ENCODE assay signal across 9 cellular contexts in the genomic region with DNA sequence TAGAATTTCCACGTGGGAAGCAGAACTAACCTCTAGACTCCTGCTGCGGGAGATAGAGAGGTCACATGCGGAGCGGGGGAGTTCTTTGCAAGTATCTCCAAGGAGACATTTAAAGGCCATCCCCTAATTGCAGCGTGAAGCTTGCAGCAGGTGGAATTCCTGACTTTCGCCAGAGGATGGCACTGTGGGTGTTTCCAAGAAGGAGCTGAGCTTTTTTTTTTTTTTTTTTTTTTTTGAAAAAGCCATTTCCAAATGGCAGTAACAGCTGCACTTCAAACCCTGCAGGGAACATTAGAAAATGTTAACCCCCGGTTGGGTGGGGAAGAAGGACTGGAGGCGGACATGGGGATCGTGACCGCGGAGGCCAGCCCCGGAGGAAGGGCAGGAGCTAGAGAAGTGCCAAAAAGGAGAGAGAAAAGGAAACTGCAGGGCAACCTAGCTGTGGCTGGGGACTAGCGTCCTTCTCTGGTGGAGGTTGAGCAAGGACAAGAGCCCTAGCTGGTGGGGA.
A peak's percentile ranks its signal among the peaks of the same experiment; 100 is the strongest.
DNase-seq lines count a peak whose midpoint lies in the region; ATAC-seq and TF ChIP-seq lines count a peak whose summit lies in the region.
"Had no signal": no experiment of that assay in that cellular context is flagged by ENCODE, and none has a peak within 500 bp of the region (broad histone marks: within the 10 kb centered on the region; RNA-seq: fewer than 3 reads in every experiment).

No MANE protein-coding gene starts in this region.

- no CpG with 5 or more reads among the region's 13 CpGs for WGBS in H9 (ENCODE audit: extremely low coverage, insufficient read length, low lambda C conversion rate)
- 4% methylated on average over 13 of the region's 13 CpGs for WGBS in prostate gland

- H2BK120ac ChIP-seq in H9 (ENCODE audit: low read depth, low read length, poor library complexity, severe bottlenecking) = no peak overlapping the region

- H3K14ac ChIP-seq in H9 (ENCODE audit: insufficient read depth, low read length) = peak overlapping the region; percentile 78; the same call in 1 of the 2 replicates

- no peak overlapping the region for H2AK5ac ChIP-seq in H9 (ENCODE audit: insufficient read length, low read length)

- intact Hi-C loops in prostate gland (cut with DNase I) = no loop called here

- no peak overlapping the region for H4K5ac ChIP-seq in H9 (ENCODE audit: insufficient read length, low read depth, low read length)

- H3K4me3 Mint-ChIP-seq in H9 (peak overlapping the region; percentile 53 to 67), immature natural killer cell (no peak overlapping the region)
- H3K4me3 Mint-ChIP-seq in activated naive CD4-positive, alpha-beta T cell treated with anti-CD3 and anti-CD28 coated beads, Interleukin-2, amount 10 ng/mL, durations not matched to agents 7 days and 5 days = no peak overlapping the region
- H3K4me3 Mint-ChIP-seq: activated B cell treated with CpG ODN at 0.5 μM for 24 hours had no signal

- peaks cover 26% of the 10 kb centered on the region for H3K27me3 Mint-ChIP-seq in H9 (ENCODE audit: low read depth)
- H3K27me3 Mint-ChIP-seq in activated naive CD4-positive, alpha-beta T cell treated with anti-CD3 and anti-CD28 coated beads, Interleukin-2, amount 10 ng/mL, durations not matched to agents 7 days and 5 days = no peaks in the 10 kb centered on the region
- peaks cover 1 to 5% (median 1%) of the 10 kb centered on the region in 3 donors for H3K27me3 Mint-ChIP-seq in immature natural killer cell (ENCODE audit: low read depth in 3 of 3)

- H3K23me2 ChIP-seq in H9 (ENCODE audit: insufficient read length, low read depth, low read length, poor library complexity, severe bottlenecking) = peaks cover 3% of the 10 kb centered on the region

- H3K79me1 ChIP-seq in H9 (ENCODE audit: insufficient read depth, low read depth, low read length, poor library complexity, severe bottlenecking) = no peaks in the 10 kb centered on the region

- CTCF ChIA-PET in activated naive CD4-positive, alpha-beta T cell treated with anti-CD3 and anti-CD28 coated beads, Interleukin-2, amount 10 ng/mL, durations not matched to agents 7 days and 5 days (lab: Charles Lee) = no interaction called here

- H4K91ac ChIP-seq in H9 (ENCODE audit: insufficient read length, low read depth, low read length) = no peak overlapping the region

- TF ChIP-seq POLR2A in prostate gland (IDR thresholded peaks at IDR 0.05) = no peak

- no peaks in the 10 kb centered on the region for H4K20me1 ChIP-seq in H9 (ENCODE audit: control insufficient read depth, insufficient read depth, insufficient read length)

- no peaks in the 10 kb centered on the region for H3K36me3 ChIP-seq in cardiac muscle cell
- no peaks in the 10 kb centered on the region for H3K36me3 ChIP-seq in prostate gland

- no peak overlapping the region for H3K23ac ChIP-seq in H9 (ENCODE audit: insufficient read length, low read depth, low read length)

- H2BK12ac ChIP-seq in H9 (ENCODE audit: insufficient read length, low read depth, low read length) = no peak overlapping the region

- H3K9me3 ChIP-seq in H9 (ENCODE audit: control insufficient read depth, low read depth, low read length) = no peaks in the 10 kb centered on the region
- no peaks in the 10 kb centered on the region for H3K9me3 ChIP-seq in cardiac muscle cell (ENCODE audit: low read depth)
- H3K9me3 ChIP-seq in prostate gland = no peaks in the 10 kb centered on the region

- peak overlapping the region; percentile 15 for H3K18ac ChIP-seq in H9 (ENCODE audit: insufficient read length, low read depth, low read length)

- no peaks in the 10 kb centered on the region for H3K79me2 ChIP-seq in H9 (ENCODE audit: insufficient read depth, low read length)

- H3K27me3 ChIP-seq in H9 (ENCODE audit: insufficient read depth, low read length) (no peaks in the 10 kb centered on the region), cardiac muscle cell (no peaks in the 10 kb centered on the region), prostate gland (replicated peaks; ENCODE audit: insufficient read depth) (no peaks in the 10 kb centered on the region)

- H3K56ac ChIP-seq in H9 (ENCODE audit: insufficient read length, low read depth, low read length) = no peak overlapping the region

- TF ChIP-seq CTCF in H9 (conservative IDR thresholded peaks at IDR 0.05) (peak; percentile 87), cardiac muscle cell (IDR thresholded peaks at IDR 0.05; ENCODE audit: low read depth, low read length) (peak; percentile 70), prostate gland (IDR thresholded peaks at IDR 0.05) (peak; percentile 24 to 52 (median 38))

- H3K4me3 ChIP-seq in cardiac muscle cell = peak overlapping the region; percentile 5
- no peak overlapping the region for H3K4me3 ChIP-seq in prostate gland

- H3K36me3 Mint-ChIP-seq in H9 (ENCODE audit: insufficient read depth in 1 of 3, low read depth in 3 of 3) (no peaks in the 10 kb centered on the region), immature natural killer cell (no peaks in the 10 kb centered on the region)
- no peaks in the 10 kb centered on the region for H3K36me3 Mint-ChIP-seq in activated naive CD4-positive, alpha-beta T cell treated with anti-CD3 and anti-CD28 coated beads, Interleukin-2, amount 10 ng/mL, durations not matched to agents 7 days and 5 days

- H2BK20ac ChIP-seq in H9 (ENCODE audit: low read depth, low read length, poor library complexity, severe bottlenecking) = no peak overlapping the region

- DNase-seq in COLO668 (lab: John Stamatoyannopoulos, UW; ENCODE audit: unreplicated experiment) (peak; percentile 26), H9 (peak; percentile 83), NCI-H2196 treated with DMSO at 0.1 percent for 48 hours (lab: John Stamatoyannopoulos, UW; ENCODE audit: unreplicated experiment) (peak; percentile 28), cardiac muscle cell (ENCODE audit: low read depth in 1 of 2, low spot score in 1 of 2) (peak; percentile 76 to 81), prostate gland (ENCODE audit: low spot score) (peak; percentile 42), immature natural killer cell (no peak)
- DNase-seq in activated naive CD4-positive, alpha-beta T cell treated with anti-CD3 and anti-CD28 coated beads, Interleukin-2, amount 10 ng/mL, durations not matched to agents 7 days and 5 days = peak; percentile 44
- DNase-seq: activated B cell treated with CpG ODN at 0.5 μM for 24 hours had no signal

- H2BK5ac ChIP-seq in H9 (ENCODE audit: insufficient read length, low read length) = no peak overlapping the region

- H3K4ac ChIP-seq in H9 (ENCODE audit: low read depth, low read length) = no peak overlapping the region

- peak overlapping the region in 1 of 3 experiments; percentile 77; a peak in 3 of 7 replicates for H3K27ac Mint-ChIP-seq in H9
- no peak overlapping the region for H3K27ac Mint-ChIP-seq in activated naive CD4-positive, alpha-beta T cell treated with anti-CD3 and anti-CD28 coated beads, Interleukin-2, amount 10 ng/mL, durations not matched to agents 7 days and 5 days
- H3K27ac Mint-ChIP-seq in immature natural killer cell = no peak overlapping the region
- H3K27ac Mint-ChIP-seq: activated B cell treated with CpG ODN at 0.5 μM for 24 hours had no signal

- no peak overlapping the region for H3T11ph ChIP-seq in H9 (ENCODE audit: low read length)

- no peak overlapping the region for H3K9ac ChIP-seq in H9 (ENCODE audit: extremely low read depth, insufficient read length, low read length)

- H3K27ac ChIP-seq in H9 (ENCODE audit: insufficient read length, low read depth, low read length) (no peak overlapping the region), cardiac muscle cell (no peak overlapping the region), prostate gland (no peak overlapping the region)

- peak overlapping the region; percentile 80 for H3K4me2 ChIP-seq in H9 (ENCODE audit: insufficient read depth, insufficient read length, low read length)

- no peak for ATAC-seq in HG02981 (IDR thresholded peaks at IDR 0.05; ENCODE audit: unreplicated experiment)

- no peak overlapping the region for H2BK15ac ChIP-seq in H9 (ENCODE audit: low read depth, low read length)

- H3K4me1 Mint-ChIP-seq in H9 = peaks cover 11 to 14% of the 10 kb centered on the region in 2 experiments
- no peaks in the 10 kb centered on the region for H3K4me1 Mint-ChIP-seq in activated naive CD4-positive, alpha-beta T cell treated with anti-CD3 and anti-CD28 coated beads, Interleukin-2, amount 10 ng/mL, durations not matched to agents 7 days and 5 days
- no peaks in the 10 kb centered on the region for H3K4me1 Mint-ChIP-seq in immature natural killer cell

- H3K4me1 ChIP-seq in H9 (ENCODE audit: insufficient read depth, low read length) (no peaks in the 10 kb centered on the region), cardiac muscle cell (ENCODE audit: low read depth) (no peaks in the 10 kb centered on the region), prostate gland (replicated peaks) (no peaks in the 10 kb centered on the region)

- H4K8ac ChIP-seq in H9 (replicated peaks; ENCODE audit: insufficient read length, low read depth, low read length) = no peak overlapping the region

- H2AFZ ChIP-seq in H9 (ENCODE audit: low read length) = peak overlapping the region; percentile 78

- H3K9me3 Mint-ChIP-seq in H9 (peaks cover 0 to under 1% of the 10 kb centered on the region in 2 experiments; a peak in 2 of 5 replicates), immature natural killer cell (peaks cover 0 to 1% (median 0%) of the 10 kb centered on the region in 6 donors)
- peaks cover 4% of the 10 kb centered on the region for H3K9me3 Mint-ChIP-seq in activated naive CD4-positive, alpha-beta T cell treated with anti-CD3 and anti-CD28 coated beads, Interleukin-2, amount 10 ng/mL, durations not matched to agents 7 days and 5 days
- H3K9me3 Mint-ChIP-seq: activated B cell treated with CpG ODN at 0.5 μM for 24 hours had no signal

Comparison
In these comparisons a context has a peak if more than half of its experiments do, and no peak if none do; other contexts are left out.
1. DNase-seq: peak in COLO668 (single experiment), H9 (single experiment), NCI-H2196 treated with DMSO at 0.1 percent for 48 hours (single experiment), activated naive CD4-positive, alpha-beta T cell treated with anti-CD3 and anti-CD28 coated beads, Interleukin-2, amount 10 ng/mL, durations not matched to agents 7 days and 5 days (single experiment), cardiac muscle cell (2 of 2) and prostate gland (single experiment); none in immature natural killer cell (0 of 3).
2. H3K4me3 Mint-ChIP-seq: peak in H9 (2 of 2); none in activated naive CD4-positive, alpha-beta T cell treated with anti-CD3 and anti-CD28 coated beads, Interleukin-2, amount 10 ng/mL, durations not matched to agents 7 days and 5 days (single experiment) and immature natural killer cell (0 of 5).
3. Peak in every context shown above with its lines, with median percentiles within 50 percentile points of each other: CTCF ChIP-seq.